ENCODE assay signal across 9 cellular contexts in the genomic region with DNA sequence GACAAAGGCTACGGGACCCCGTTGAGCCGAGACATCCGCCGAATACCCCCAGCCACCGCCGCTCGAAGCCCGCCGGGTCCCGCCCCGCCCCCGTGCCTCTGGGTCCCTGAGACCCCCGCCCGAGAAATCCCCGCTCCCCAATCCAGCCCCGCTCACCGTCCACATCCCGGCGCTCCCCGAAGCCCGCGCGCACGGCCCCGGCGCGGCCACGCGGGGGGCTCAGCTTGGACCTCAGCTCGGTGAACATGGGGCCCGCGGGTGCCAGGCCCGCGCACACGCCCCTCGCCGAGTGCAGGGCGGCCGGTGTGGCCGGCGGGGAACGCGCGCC. TPM values are rescaled to one million over a fixed set of nuclear protein-coding genes. Genes with fewer than 3 reads are reported as not detected.
DNase-seq lines count a peak whose midpoint lies in the region; ATAC-seq, FAIRE-seq and TF ChIP-seq lines count a peak whose summit lies in the region.
"Had no signal": no experiment of that assay in that cellular context is flagged by ENCODE, and none has a peak within 500 bp of the region (broad histone marks: within the 10 kb centered on the region; RNA-seq: fewer than 3 reads in every experiment).

No MANE protein-coding gene starts in this region.

- peaks cover 21% of the 10 kb centered on the region for H3K79me2 ChIP-seq in astrocyte (ENCODE audit: insufficient read depth, low read length)
- peaks cover 22% of the 10 kb centered on the region for H3K79me2 ChIP-seq in HepG2 (ENCODE audit: insufficient read depth, low read length)

- POLR2A ChIA-PET in activated CD4-positive, alpha-beta T cell treated with anti-CD3 and anti-CD28 coated beads, Interleukin-2, amount 10 ng/mL, durations not matched to agents 7 days and 5 days (lab: Charles Lee) = interaction anchor here (2.5 kb wide), 1 partner anchor 59 kb away, joined by 17 read pairs; no protein-coding TSS in a partner anchor
- POLR2A ChIA-PET in HepG2 (lab: Yijun Ruan, JAX) = interaction anchor here (0.8 to 4.7 kb wide), 19 partner anchors 11 to 441 kb away, joined by 3 to 75 read pairs (median 15); a partner anchor contains a TSS

- CTCF ChIA-PET in activated CD4-positive, alpha-beta T cell treated with anti-CD3 and anti-CD28 coated beads, Interleukin-2, amount 10 ng/mL, durations not matched to agents 7 days and 5 days (lab: Charles Lee) = interaction anchor here (0.6 to 3.0 kb wide), 13 partner anchors 11 to 503 kb away, joined by 3 to 64 read pairs (median 8); a partner anchor contains a TSS
- CTCF ChIA-PET in HepG2 (lab: Yijun Ruan, JAX; ENCODE audit: low intra/inter-chr PET ratio, low total read pairs) = interaction anchor here (3.2 kb wide), 1 partner anchor 78 kb away, joined by 33 read pairs; no protein-coding TSS in a partner anchor

- peak overlapping the region; percentile 41 for H3K4me3 ChIP-seq in astrocyte (ENCODE audit: insufficient read depth, low read depth, low read length)
- peak overlapping the region; percentile 82 to 99 (median 95) for H3K4me3 ChIP-seq in HepG2 (replicated peaks in 1 of 3; ENCODE audit: insufficient read depth in 1 of 3, low read depth in 2 of 3, low read length in 3 of 3)
- peak overlapping the region; percentile 69 for H3K4me3 ChIP-seq in thymus (ENCODE audit: low read length)

- H3K4me2 ChIP-seq in astrocyte (ENCODE audit: low read length) = peak overlapping the region; percentile 89
- H3K4me2 ChIP-seq in HepG2 (ENCODE audit: low read depth, low read length) = peak overlapping the region; percentile 99

- H4K20me1 ChIP-seq in astrocyte (ENCODE audit: insufficient read depth, low read length) = peaks cover 15% of the 10 kb centered on the region
- H4K20me1 ChIP-seq in HepG2 (ENCODE audit: insufficient read depth, low read length) = peaks cover 3% of the 10 kb centered on the region; the same call in 1 of the 2 replicates

- H3K27me3 Mint-ChIP-seq in activated CD4-positive, alpha-beta T cell treated with anti-CD3 and anti-CD28 coated beads, Interleukin-2, amount 10 ng/mL, durations not matched to agents 7 days and 5 days = no peaks in the 10 kb centered on the region
- no peaks in the 10 kb centered on the region for H3K27me3 Mint-ChIP-seq in astrocyte (ENCODE audit: low read depth, unreplicated experiment)

- no peak for TF ChIP-seq POLR2A in HepG2 (IDR thresholded peaks at IDR 0.05; ENCODE audit: insufficient read depth in 1 of 2, low read depth in 2 of 2, low read length in 2 of 2)

- H3K9ac ChIP-seq in astrocyte (ENCODE audit: low read length) (no peak overlapping the region), HepG2 (ENCODE audit: insufficient read depth, low read depth, low read length) (peak overlapping the region; percentile 71)

- H3K36me3 ChIP-seq in astrocyte (ENCODE audit: insufficient read depth, low read length) = peaks cover 2% of the 10 kb centered on the region
- H3K36me3 ChIP-seq in HepG2 (replicated peaks in 1 of 2; ENCODE audit: control insufficient read depth in 1 of 2, insufficient read depth in 2 of 2, low read length in 2 of 2) = peaks cover 5 to 17% of the 10 kb centered on the region in 2 experiments; a peak in 4 of 5 replicates
- H3K36me3 ChIP-seq in thymus (ENCODE audit: control insufficient read depth, insufficient read depth) = peaks cover 17% of the 10 kb centered on the region

- TF ChIP-seq RAD21 in HepG2 (CRISPR knock-in tag; IDR thresholded peaks at IDR 0.05) = no peak

- H3K4me1 Mint-ChIP-seq in activated CD4-positive, alpha-beta T cell treated with anti-CD3 and anti-CD28 coated beads, Interleukin-2, amount 10 ng/mL, durations not matched to agents 7 days and 5 days = peaks cover 60% of the 10 kb centered on the region
- peaks cover 31% of the 10 kb centered on the region for H3K4me1 Mint-ChIP-seq in astrocyte (ENCODE audit: low read depth, unreplicated experiment)

- no peak for DNase-seq in activated CD4-positive, alpha-beta T cell treated with anti-CD3 and anti-CD28 coated beads, Interleukin-2, amount 10 ng/mL, durations not matched to agents 7 days and 5 days
- no peak for DNase-seq in activated CD4-positive, alpha-beta T cell treated with anti-CD3 and anti-CD28 coated beads for 4 hours
- DNase-seq in astrocyte (ENCODE audit: low read depth) (no peak), HepG2 (ENCODE audit: low spot score) (no peak), NOMO-1 (lab: John Stamatoyannopoulos, UW; ENCODE audit: unreplicated experiment in 2 of 2) (no peak)

- 2% methylated on average over 33 of the region's 45 CpGs for WGBS in HepG2 (ENCODE audit: low lambda C conversion rate)
- WGBS in thymus = under 1% methylated on average over 45 of the region's 45 CpGs

- H3K27ac Mint-ChIP-seq in activated CD4-positive, alpha-beta T cell treated with anti-CD3 and anti-CD28 coated beads, Interleukin-2, amount 10 ng/mL, durations not matched to agents 7 days and 5 days = peak overlapping the region; percentile 91
- H3K27ac Mint-ChIP-seq in astrocyte (ENCODE audit: unreplicated experiment) = no peak overlapping the region

- H3K4me3 Mint-ChIP-seq in activated CD4-positive, alpha-beta T cell treated with anti-CD3 and anti-CD28 coated beads, Interleukin-2, amount 10 ng/mL, durations not matched to agents 7 days and 5 days = peak overlapping the region; percentile 77
- H3K4me3 Mint-ChIP-seq in astrocyte (ENCODE audit: unreplicated experiment) = peak overlapping the region; percentile 78

- H3K9me3 Mint-ChIP-seq in activated CD4-positive, alpha-beta T cell treated with anti-CD3 and anti-CD28 coated beads, Interleukin-2, amount 10 ng/mL, durations not matched to agents 7 days and 5 days = no peaks in the 10 kb centered on the region
- no peaks in the 10 kb centered on the region for H3K9me3 Mint-ChIP-seq in astrocyte (ENCODE audit: unreplicated experiment)

- intact Hi-C loops in HepG2 (cut with micrococcal nuclease; ENCODE audit: unreplicated experiment) = no loop called here

- H3K36me3 Mint-ChIP-seq in activated CD4-positive, alpha-beta T cell treated with anti-CD3 and anti-CD28 coated beads, Interleukin-2, amount 10 ng/mL, durations not matched to agents 7 days and 5 days (ENCODE audit: low read depth) = peaks cover 23% of the 10 kb centered on the region
- H3K36me3 Mint-ChIP-seq in astrocyte (ENCODE audit: low read depth, unreplicated experiment) = peaks cover 5% of the 10 kb centered on the region

- H2AFZ ChIP-seq in astrocyte (ENCODE audit: low read depth, low read length) (peak overlapping the region; percentile 58), HepG2 (ENCODE audit: low read length) (no peak overlapping the region)

- ATAC-seq in HepG2 (no peak), GM19351 (IDR thresholded peaks at IDR 0.05; ENCODE audit: unreplicated experiment) (no peak), HG02970 (IDR thresholded peaks at IDR 0.05; ENCODE audit: low FRiP score, unreplicated experiment) (no peak)

- H3K9me3 ChIP-seq in astrocyte (ENCODE audit: insufficient read depth, low read depth, low read length) (no peaks in the 10 kb centered on the region), HepG2 (ENCODE audit: low read length) (no peaks in the 10 kb centered on the region), thymus (ENCODE audit: control insufficient read depth) (no peaks in the 10 kb centered on the region)

- H3K27me3 ChIP-seq in astrocyte (ENCODE audit: insufficient read depth, low read length) (no peaks in the 10 kb centered on the region), HepG2 (ENCODE audit: control insufficient read depth in 1 of 2, insufficient read depth in 2 of 2, low read length in 2 of 2) (no peaks in the 10 kb centered on the region; a peak in 1 of 5 replicates), thymus (ENCODE audit: control insufficient read depth, insufficient read depth) (no peaks in the 10 kb centered on the region)

- TF ChIP-seq CTCF in astrocyte (IDR thresholded peaks at IDR 0.05; ENCODE audit: insufficient read depth, low read depth, low read length) = no peak
- no peak for TF ChIP-seq CTCF in HepG2 (CRISPR knock-in tag; IDR thresholded peaks at IDR 0.05)

- no peak for TF ChIP-seq EP300 in HepG2 (IDR thresholded peaks at IDR 0.05; ENCODE audit: low read depth in 2 of 2, low read length in 2 of 2)
- no peak for TF ChIP-seq EP300 in HepG2 (CRISPR knock-in tag; IDR thresholded peaks at IDR 0.05; ENCODE audit: borderline replicate concordance)

- H3K4me1 ChIP-seq in astrocyte (ENCODE audit: insufficient read depth, low read length) (peaks cover 44% of the 10 kb centered on the region), HepG2 (ENCODE audit: insufficient read depth, low read length) (peaks cover 42% of the 10 kb centered on the region), thymus (ENCODE audit: control insufficient read depth, insufficient read depth, low read length) (peaks cover 15% of the 10 kb centered on the region)

- in situ Hi-C loops in HepG2 (cut with HindIII; ENCODE audit: extremely low pct_ligation_motif_present, low pct_unique_long_range_greater_than_20kb) = loop anchor here (5.0 kb wide), 1 partner anchor 78 kb away; no protein-coding TSS in a partner anchor

- FAIRE-seq in astrocyte (lab: Jason Lieb, UNC) (no peak), HepG2 (lab: Jason Lieb, UNC) (no peak)
- FAIRE-seq: endometrium had no signal

- no TSS peak for BruUV-seq in HepG2 (replicated peaks; lab: Mats Ljungman, UMichigan)

- H3K27ac ChIP-seq in astrocyte (ENCODE audit: low read depth, low read length) (no peak overlapping the region), HepG2 (ENCODE audit: extremely low read length, insufficient read depth, low read length) (peak overlapping the region; percentile 62), thymus (ENCODE audit: low read depth) (peak overlapping the region; percentile 85)

RNA-seq across cellular contexts. Expression of a gene that starts 0.3 kb away (rescaled TPM):
- total RNA-seq in activated CD4-positive, alpha-beta T cell treated with anti-CD3 and anti-CD28 coated beads, Interleukin-2, amount 10 ng/mL, durations not matched to agents 7 days and 5 days = 10 to 100 TPM; 16.3 to 17.2 TPM
- total RNA-seq in astrocyte (2.7 and 4.3 TPM in 2 replicates), HepG2 (2016; rRNA removed; fragmentation: Illumina TruSeq; extraction: Trizol) (5.1 and 6.1 TPM in 2 replicates)
- total RNA-seq in HepG2 (2016; cell fraction: cytosol; rRNA removed; fragmentation: Illumina TruSeq; extraction: Trizol; ENCODE audit: low read depth) = 3.8 and 3.9 TPM in 2 replicates
- total RNA-seq in HepG2 (2016; cell fraction: insoluble cytoplasmic fraction; rRNA removed; fragmentation: Illumina TruSeq; extraction: Trizol) = 4.7 and 6.8 TPM in 2 replicates
- 7.9 and 9.1 TPM in 2 replicates for total RNA-seq in HepG2 (2016; cell fraction: membrane; rRNA removed; fragmentation: Illumina TruSeq; extraction: Trizol)
- 5.9 and 6.0 TPM in 2 replicates for total RNA-seq in HepG2 (2016; cell fraction: nucleus; rRNA removed; fragmentation: Illumina TruSeq; extraction: Trizol)
- polyA plus RNA-seq in HepG2 (2011; rRNA removed) (11.0 and 11.8 TPM in 2 replicates), thymus (10.5 TPM)
- 5.2 and 8.8 TPM in 2 replicates for polyA plus RNA-seq in HepG2 (2011; cell fraction: cytosol; rRNA removed)
- polyA plus RNA-seq in HepG2 (2011; cell fraction: nucleus; rRNA removed) = 51.4 and 63.7 TPM in 2 replicates
- polyA plus RNA-seq in HepG2 (2012) = 6.2 and 8.9 TPM in 2 replicates
- 8.7 and 9.1 TPM in 2 replicates for polyA plus RNA-seq in HepG2 (2016; cell fraction: cytosol; fragmentation: Illumina TruSeq; extraction: Trizol; ENCODE audit: low read depth)
- polyA plus RNA-seq in HepG2 (2016; cell fraction: insoluble cytoplasmic fraction; fragmentation: Illumina TruSeq; extraction: Trizol; ENCODE audit: low read depth) = 8.4 and 12.7 TPM in 2 replicates
- polyA plus RNA-seq in HepG2 (2016; cell fraction: membrane; fragmentation: Illumina TruSeq; extraction: Trizol; ENCODE audit: low read depth) = 15.2 and 15.4 TPM in 2 replicates
- polyA plus RNA-seq in HepG2 (2016; cell fraction: nucleus; fragmentation: Illumina TruSeq; extraction: Trizol; ENCODE audit: insufficient read depth, low read depth) = 20.5 and 24.8 TPM in 2 replicates
- polyA minus RNA-seq in HepG2 (2011; rRNA and poly(A)+ RNA removed; ENCODE audit: low replicate concordance) = 3.7 and 5.9 TPM in 2 replicates
- 4.8 and 6.0 TPM in 2 replicates for polyA minus RNA-seq in HepG2 (2011; cell fraction: cytosol; rRNA and poly(A)+ RNA removed)
- polyA minus RNA-seq in HepG2 (2011; cell fraction: nucleus; rRNA and poly(A)+ RNA removed) = 3.3 and 4.0 TPM in 2 replicates

RNA-seq across cellular contexts. Expression of a gene that starts 1.7 kb away (rescaled TPM):
- total RNA-seq in activated CD4-positive, alpha-beta T cell treated with anti-CD3 and anti-CD28 coated beads, Interleukin-2, amount 10 ng/mL, durations not matched to agents 7 days and 5 days = 10 to 100 TPM; 67.1 to 70.8 TPM
- 52.3 and 52.6 TPM in 2 replicates for total RNA-seq in astrocyte
- 101 and 127 TPM in 2 replicates for total RNA-seq in HepG2 (2016; rRNA removed; fragmentation: Illumina TruSeq; extraction: Trizol)
- total RNA-seq in HepG2 (2016; cell fraction: cytosol; rRNA removed; fragmentation: Illumina TruSeq; extraction: Trizol; ENCODE audit: low read depth) = 28.1 and 30.5 TPM in 2 replicates
- total RNA-seq in HepG2 (2016; cell fraction: insoluble cytoplasmic fraction; rRNA removed; fragmentation: Illumina TruSeq; extraction: Trizol) = 101 and 116 TPM in 2 replicates
- 51.1 and 54.9 TPM in 2 replicates for total RNA-seq in HepG2 (2016; cell fraction: membrane; rRNA removed; fragmentation: Illumina TruSeq; extraction: Trizol)
- total RNA-seq in HepG2 (2016; cell fraction: nucleus; rRNA removed; fragmentation: Illumina TruSeq; extraction: Trizol) = 68.1 and 77.4 TPM in 2 replicates
- polyA plus RNA-seq in HepG2 (2011; rRNA removed) = 63.7 and 65.3 TPM in 2 replicates
- polyA plus RNA-seq in HepG2 (2011; cell fraction: cytosol; rRNA removed) = 58.9 and 67.6 TPM in 2 replicates
- 82.2 and 84.5 TPM in 2 replicates for polyA plus RNA-seq in HepG2 (2011; cell fraction: nucleus; rRNA removed)
- 79.5 and 80.7 TPM in 2 replicates for polyA plus RNA-seq in HepG2 (2012)
- 41.2 and 42.1 TPM in 2 replicates for polyA plus RNA-seq in HepG2 (2016; cell fraction: cytosol; fragmentation: Illumina TruSeq; extraction: Trizol; ENCODE audit: low read depth)
- 130 and 149 TPM in 2 replicates for polyA plus RNA-seq in HepG2 (2016; cell fraction: insoluble cytoplasmic fraction; fragmentation: Illumina TruSeq; extraction: Trizol; ENCODE audit: low read depth)
- 56.1 and 60.4 TPM in 2 replicates for polyA plus RNA-seq in HepG2 (2016; cell fraction: membrane; fragmentation: Illumina TruSeq; extraction: Trizol; ENCODE audit: low read depth)
- polyA plus RNA-seq in HepG2 (2016; cell fraction: nucleus; fragmentation: Illumina TruSeq; extraction: Trizol; ENCODE audit: insufficient read depth, low read depth) = 122 TPM in 2 replicates
- polyA minus RNA-seq in HepG2 (2011; rRNA and poly(A)+ RNA removed; ENCODE audit: low replicate concordance) = 50.1 and 75.7 TPM in 2 replicates
- 46.1 and 51.9 TPM in 2 replicates for polyA minus RNA-seq in HepG2 (2011; cell fraction: cytosol; rRNA and poly(A)+ RNA removed)
- 44.4 and 50.5 TPM in 2 replicates for polyA minus RNA-seq in HepG2 (2011; cell fraction: nucleus; rRNA and poly(A)+ RNA removed)
- 56.1 TPM for polyA plus RNA-seq in thymus

RNA-seq across cellular contexts. Expression of a gene that starts 9.5 kb away (rescaled TPM):
- total RNA-seq in activated CD4-positive, alpha-beta T cell treated with anti-CD3 and anti-CD28 coated beads, Interleukin-2, amount 10 ng/mL, durations not matched to agents 7 days and 5 days = 10 to 100 TPM; 19.3 to 21.4 TPM
- total RNA-seq in astrocyte = 27.5 and 27.7 TPM in 2 replicates
- total RNA-seq in HepG2 (2016; rRNA removed; fragmentation: Illumina TruSeq; extraction: Trizol) = 22.0 and 30.6 TPM in 2 replicates
- total RNA-seq in HepG2 (2016; cell fraction: cytosol; rRNA removed; fragmentation: Illumina TruSeq; extraction: Trizol; ENCODE audit: low read depth) = 2.9 and 3.3 TPM in 2 replicates
- 19.4 and 31.9 TPM in 2 replicates for total RNA-seq in HepG2 (2016; cell fraction: insoluble cytoplasmic fraction; rRNA removed; fragmentation: Illumina TruSeq; extraction: Trizol)
- total RNA-seq in HepG2 (2016; cell fraction: membrane; rRNA removed; fragmentation: Illumina TruSeq; extraction: Trizol) = 12.6 and 13.7 TPM in 2 replicates
- 28.0 and 32.8 TPM in 2 replicates for total RNA-seq in HepG2 (2016; cell fraction: nucleus; rRNA removed; fragmentation: Illumina TruSeq; extraction: Trizol)
- polyA plus RNA-seq in HepG2 (2011; rRNA removed) = 11.5 and 16.4 TPM in 2 replicates
- polyA plus RNA-seq in HepG2 (2011; cell fraction: cytosol; rRNA removed) = 9.0 and 12.7 TPM in 2 replicates
- 106 and 141 TPM in 2 replicates for polyA plus RNA-seq in HepG2 (2011; cell fraction: nucleus; rRNA removed)
- 23.5 and 23.8 TPM in 2 replicates for polyA plus RNA-seq in HepG2 (2012)
- 2.1 and 2.2 TPM in 2 replicates for polyA plus RNA-seq in HepG2 (2016; cell fraction: cytosol; fragmentation: Illumina TruSeq; extraction: Trizol; ENCODE audit: low read depth)
- polyA plus RNA-seq in HepG2 (2016; cell fraction: insoluble cytoplasmic fraction; fragmentation: Illumina TruSeq; extraction: Trizol; ENCODE audit: low read depth) = 23.5 and 28.8 TPM in 2 replicates
- polyA plus RNA-seq in HepG2 (2016; cell fraction: membrane; fragmentation: Illumina TruSeq; extraction: Trizol; ENCODE audit: low read depth) = 8.1 and 9.6 TPM in 2 replicates
- polyA plus RNA-seq in HepG2 (2016; cell fraction: nucleus; fragmentation: Illumina TruSeq; extraction: Trizol; ENCODE audit: insufficient read depth, low read depth) = 109 and 115 TPM in 2 replicates
- polyA minus RNA-seq in HepG2 (2011; rRNA and poly(A)+ RNA removed; ENCODE audit: low replicate concordance) = 5.2 and 21.4 TPM in 2 replicates
- 14.0 and 14.8 TPM in 2 replicates for polyA minus RNA-seq in HepG2 (2011; cell fraction: cytosol; rRNA and poly(A)+ RNA removed)
- polyA minus RNA-seq in HepG2 (2011; cell fraction: nucleus; rRNA and poly(A)+ RNA removed) = 13.6 and 13.9 TPM in 2 replicates
- 13.4 TPM for polyA plus RNA-seq in thymus

RNA-seq across cellular contexts. Expression of a gene that starts 23.0 kb away (rescaled TPM):
- 10 to 100 TPM; 37.8 to 41.0 TPM for total RNA-seq in activated CD4-positive, alpha-beta T cell treated with anti-CD3 and anti-CD28 coated beads, Interleukin-2, amount 10 ng/mL, durations not matched to agents 7 days and 5 days
- 33.0 and 33.4 TPM in 2 replicates for total RNA-seq in astrocyte
- 48.0 and 50.2 TPM in 2 replicates for total RNA-seq in HepG2 (2016; rRNA removed; fragmentation: Illumina TruSeq; extraction: Trizol)
- 15.0 and 16.7 TPM in 2 replicates for total RNA-seq in HepG2 (2016; cell fraction: cytosol; rRNA removed; fragmentation: Illumina TruSeq; extraction: Trizol; ENCODE audit: low read depth)
- total RNA-seq in HepG2 (2016; cell fraction: insoluble cytoplasmic fraction; rRNA removed; fragmentation: Illumina TruSeq; extraction: Trizol) = 43.5 and 50.1 TPM in 2 replicates
- total RNA-seq in HepG2 (2016; cell fraction: membrane; rRNA removed; fragmentation: Illumina TruSeq; extraction: Trizol) = 24.1 and 25.5 TPM in 2 replicates
- total RNA-seq in HepG2 (2016; cell fraction: nucleus; rRNA removed; fragmentation: Illumina TruSeq; extraction: Trizol) = 48.6 and 53.0 TPM in 2 replicates
- polyA plus RNA-seq in HepG2 (2011; rRNA removed) = 126 and 168 TPM in 2 replicates
- polyA plus RNA-seq in HepG2 (2011; cell fraction: cytosol; rRNA removed) = 98.0 and 129 TPM in 2 replicates
- polyA plus RNA-seq in HepG2 (2011; cell fraction: nucleus; rRNA removed) = 680 and 852 TPM in 2 replicates
- 77.7 and 89.9 TPM in 2 replicates for polyA plus RNA-seq in HepG2 (2012)
- polyA plus RNA-seq in HepG2 (2016; cell fraction: cytosol; fragmentation: Illumina TruSeq; extraction: Trizol; ENCODE audit: low read depth) = 10.6 and 11.6 TPM in 2 replicates
- polyA plus RNA-seq in HepG2 (2016; cell fraction: insoluble cytoplasmic fraction; fragmentation: Illumina TruSeq; extraction: Trizol; ENCODE audit: low read depth) = 45.9 and 52.5 TPM in 2 replicates
- 15.4 and 15.7 TPM in 2 replicates for polyA plus RNA-seq in HepG2 (2016; cell fraction: membrane; fragmentation: Illumina TruSeq; extraction: Trizol; ENCODE audit: low read depth)
- polyA plus RNA-seq in HepG2 (2016; cell fraction: nucleus; fragmentation: Illumina TruSeq; extraction: Trizol; ENCODE audit: insufficient read depth, low read depth) = 207 and 220 TPM in 2 replicates
- polyA minus RNA-seq in HepG2 (2011; rRNA and poly(A)+ RNA removed; ENCODE audit: low replicate concordance) = 43.6 and 139 TPM in 2 replicates
- 37.0 and 42.5 TPM in 2 replicates for polyA minus RNA-seq in HepG2 (2011; cell fraction: cytosol; rRNA and poly(A)+ RNA removed)
- 80.1 and 85.5 TPM in 2 replicates for polyA minus RNA-seq in HepG2 (2011; cell fraction: nucleus; rRNA and poly(A)+ RNA removed)
- polyA plus RNA-seq in thymus = 51.8 TPM

RNA-seq across cellular contexts. Expression of a gene that starts 56.8 kb away (rescaled TPM):
- 1 to 10 TPM; 3.5 to 4.8 TPM for total RNA-seq in activated CD4-positive, alpha-beta T cell treated with anti-CD3 and anti-CD28 coated beads, Interleukin-2, amount 10 ng/mL, durations not matched to agents 7 days and 5 days
- 0.75 and 0.99 TPM in 2 replicates for total RNA-seq in astrocyte
- total RNA-seq in HepG2 (2016; rRNA removed; fragmentation: Illumina TruSeq; extraction: Trizol) = 36.8 and 80.0 TPM in 2 replicates
- total RNA-seq in HepG2 (2016; cell fraction: cytosol; rRNA removed; fragmentation: Illumina TruSeq; extraction: Trizol; ENCODE audit: low read depth) = 48.6 and 61.3 TPM in 2 replicates
- 39.0 and 80.0 TPM in 2 replicates for total RNA-seq in HepG2 (2016; cell fraction: insoluble cytoplasmic fraction; rRNA removed; fragmentation: Illumina TruSeq; extraction: Trizol)
- total RNA-seq in HepG2 (2016; cell fraction: membrane; rRNA removed; fragmentation: Illumina TruSeq; extraction: Trizol) = 57.5 and 77.5 TPM in 2 replicates
- 68.2 and 72.7 TPM in 2 replicates for total RNA-seq in HepG2 (2016; cell fraction: nucleus; rRNA removed; fragmentation: Illumina TruSeq; extraction: Trizol)
- 22.1 and 27.2 TPM in 2 replicates for polyA plus RNA-seq in HepG2 (2011; rRNA removed)
- polyA plus RNA-seq in HepG2 (2011; cell fraction: cytosol; rRNA removed) = 22.8 and 58.2 TPM in 2 replicates
- polyA plus RNA-seq in HepG2 (2011; cell fraction: nucleus; rRNA removed) = 143 and 193 TPM in 2 replicates
- 13.4 and 16.2 TPM in 2 replicates for polyA plus RNA-seq in HepG2 (2012)
- polyA plus RNA-seq in HepG2 (2016; cell fraction: cytosol; fragmentation: Illumina TruSeq; extraction: Trizol; ENCODE audit: low read depth) = 59.0 and 74.0 TPM in 2 replicates
- polyA plus RNA-seq in HepG2 (2016; cell fraction: insoluble cytoplasmic fraction; fragmentation: Illumina TruSeq; extraction: Trizol; ENCODE audit: low read depth) = 48.7 and 49.5 TPM in 2 replicates
- polyA plus RNA-seq in HepG2 (2016; cell fraction: membrane; fragmentation: Illumina TruSeq; extraction: Trizol; ENCODE audit: low read depth) = 58.9 and 64.4 TPM in 2 replicates
- 152 and 164 TPM in 2 replicates for polyA plus RNA-seq in HepG2 (2016; cell fraction: nucleus; fragmentation: Illumina TruSeq; extraction: Trizol; ENCODE audit: insufficient read depth, low read depth)
- polyA minus RNA-seq in HepG2 (2011; rRNA and poly(A)+ RNA removed; ENCODE audit: low replicate concordance) = 1.8 and 19.7 TPM in 2 replicates
- 15.0 and 21.9 TPM in 2 replicates for polyA minus RNA-seq in HepG2 (2011; cell fraction: cytosol; rRNA and poly(A)+ RNA removed)
- polyA minus RNA-seq in HepG2 (2011; cell fraction: nucleus; rRNA and poly(A)+ RNA removed) = 21.8 and 31.2 TPM in 2 replicates
- 8.2 TPM for polyA plus RNA-seq in thymus

Comparison
In these comparisons a context has a peak if more than half of its experiments do, and no peak if none do; other contexts are left out.
1. H3K4me3 ChIP-seq: peak in every context shown above with its lines; median percentile 95 in HepG2; 69 in thymus; 41 in astrocyte.